ENCODE assay signal across 14 cellular contexts in genomic region chr3:132800958-132801357, GRCh38.
"Had no signal": no experiment of that assay in that cellular context is flagged by ENCODE, and none has a peak within 500 bp of the region (broad histone marks: within the 10 kb centered on the region; RNA-seq: fewer than 3 reads in every experiment).

No MANE protein-coding gene starts in this region.

- FAIRE-seq: urothelium cell line had no signal

- H3K4me3 Mint-ChIP-seq: activated CD8-positive, alpha-beta T cell treated with anti-CD3 and anti-CD28 coated beads, Interleukin-2, amount 10 ng/mL, durations not matched to agents 7 days and 5 days; activated naive CD8-positive, alpha-beta T cell treated with anti-CD3 and anti-CD28 coated beads, Interleukin-2, amount 10 ng/mL, durations not matched to agents 7 days and 5 days; effector memory CD8-positive, alpha-beta T cell; natural killer cell; T-helper 1 cell treated with Interleukin-12 subunit alpha and Interleukin-12 subunit beta and Interleukin-4 antibody, amounts not matched to agents 30 μg/mL and 1 μg/mL, for 36 hours had no signal

- H3K4me3 ChIP-seq: lung, sigmoid colon, thyroid gland had no signal

- H3K27ac Mint-ChIP-seq: activated CD8-positive, alpha-beta T cell treated with anti-CD3 and anti-CD28 coated beads, Interleukin-2, amount 10 ng/mL, durations not matched to agents 7 days and 5 days; activated naive CD8-positive, alpha-beta T cell treated with anti-CD3 and anti-CD28 coated beads, Interleukin-2, amount 10 ng/mL, durations not matched to agents 7 days and 5 days; effector memory CD8-positive, alpha-beta T cell; natural killer cell; T-helper 1 cell treated with Interleukin-12 subunit alpha and Interleukin-12 subunit beta and Interleukin-4 antibody, amounts not matched to agents 30 μg/mL and 1 μg/mL, for 36 hours had no signal

- H3K27me3 ChIP-seq: sigmoid colon, thyroid gland had no signal

- H3K9me3 ChIP-seq: sigmoid colon, thyroid gland had no signal

- H3K36me3 ChIP-seq: sigmoid colon, thyroid gland had no signal

- ATAC-seq: activated CD8-positive, alpha-beta T cell treated with anti-CD3 and anti-CD28 coated beads, Interleukin-2, amount 10 ng/mL, durations not matched to agents 7 days and 5 days; effector memory CD8-positive, alpha-beta T cell; natural killer cell had no signal

- H3K9me3 Mint-ChIP-seq: effector memory CD8-positive, alpha-beta T cell; natural killer cell; T-helper 1 cell treated with Interleukin-12 subunit alpha and Interleukin-12 subunit beta and Interleukin-4 antibody, amounts not matched to agents 30 μg/mL and 1 μg/mL, for 36 hours had no signal

- H3K4me1 Mint-ChIP-seq: activated naive CD8-positive, alpha-beta T cell treated with anti-CD3 and anti-CD28 coated beads, Interleukin-2, amount 10 ng/mL, durations not matched to agents 7 days and 5 days; natural killer cell had no signal

- H3K27me3 Mint-ChIP-seq: activated naive CD8-positive, alpha-beta T cell treated with anti-CD3 and anti-CD28 coated beads, Interleukin-2, amount 10 ng/mL, durations not matched to agents 7 days and 5 days had no signal

- H3K36me3 Mint-ChIP-seq: activated naive CD8-positive, alpha-beta T cell treated with anti-CD3 and anti-CD28 coated beads, Interleukin-2, amount 10 ng/mL, durations not matched to agents 7 days and 5 days; natural killer cell had no signal

- H3K27ac ChIP-seq: sigmoid colon, thyroid gland had no signal

- DNase-seq: activated CD4-positive, alpha-beta T cell treated with anti-CD3 and anti-CD28 coated beads for 4 hours; activated CD8-positive, alpha-beta memory T cell treated with anti-CD3 and anti-CD28 coated beads, Interleukin-2, amount 50 U/mL, for 48 hours; activated CD8-positive, alpha-beta T cell treated with anti-CD3 and anti-CD28 coated beads, Interleukin-2, amount 10 ng/mL, durations not matched to agents 7 days and 5 days; activated naive CD8-positive, alpha-beta T cell treated with anti-CD3 and anti-CD28 coated beads, Interleukin-2, amount 10 ng/mL, durations not matched to agents 7 days and 5 days; aorta; effector memory CD8-positive, alpha-beta T cell; hippocampal formation; natural killer cell; nucleus accumbens; sigmoid colon; thyroid gland had no signal
